15 cellular contexts compared by ENCODE assay signal in genomic region chr2:31675485-31675901, GRCh38.
DNase-seq lines count a peak whose midpoint lies in the region; ATAC-seq and TF ChIP-seq lines count a peak whose summit lies in the region.
"Had no signal": no experiment of that assay in that cellular context is flagged by ENCODE, and none has a peak within 500 bp of the region (broad histone marks: within the 10 kb centered on the region; RNA-seq: fewer than 3 reads in every experiment).

No MANE protein-coding gene starts in this region.

- H3K36me3 ChIP-seq in transverse colon: no peaks in the 10 kb centered on the region
- H3K36me3 ChIP-seq: thoracic aorta had no signal

- no peak overlapping the region for H3K27ac ChIP-seq in transverse colon
- H3K27ac ChIP-seq: thoracic aorta had no signal

- H3K27me3 ChIP-seq in transverse colon: no peaks in the 10 kb centered on the region

- TF ChIP-seq POLR2A in transverse colon (IDR thresholded peaks at IDR 0.05): no peak

- 41% methylated on average over 2 to 3 of the region's 3 CpGs for whole genome bisulfite sequencing in transverse colon (ENCODE audit: low coverage in 1 of 2), 2 donors

- DNase-seq in GM10248 (ENCODE audit: extremely low spot score): no peak
- peak; percentile 26 for DNase-seq in HuH-7 (ENCODE audit: low spot score)
- DNase-seq in WTC11 (ENCODE audit: low spot score): peak; percentile 57
- no peak for DNase-seq in mesothelial cell of epicardium (ENCODE audit: low spot score in 2 of 2, unreplicated experiment in 2 of 2)
- no peak for DNase-seq in transverse colon
- DNase-seq in HCEC 1CT: no peak
- no peak for DNase-seq in stimulated activated naive CD8-positive, alpha-beta T cell treated with anti-CD3 and anti-CD28 coated beads, Interleukin-15, Interleukin-2, amounts not matched to agents 100 U/mL and 50 U/mL, for 24 hours
- no peak for DNase-seq in C1 segment of cervical spinal cord (lab: John Stamatoyannopoulos, UW)
- DNase-seq: activated CD4-positive, alpha-beta T cell treated with anti-CD3 and anti-CD28 coated beads for 48 hours; CD8-positive, alpha-beta T cell; effector CD8-positive, alpha-beta T cell; NCI-H774 had no signal

- no peak overlapping the region for H3K4me3 ChIP-seq in transverse colon
- H3K4me3 ChIP-seq: smooth muscle cell, thoracic aorta had no signal

- POLR2A ChIA-PET in GM10248 (lab: Yijun Ruan, JAX) (no interaction called here), WTC11 (lab: Charles Lee) (no interaction called here)

- in situ Hi-C loops in transverse colon (cut with MboI; ENCODE audit: low pct_ligation_motif_present in 1 of 4, low pct_unique_long_range_greater_than_20kb in 1 of 4, low sequenced_read_pairs in 3 of 4): no loop called here

- no peaks in the 10 kb centered on the region for H3K36me3 Mint-ChIP-seq in WTC11
- no peaks in the 10 kb centered on the region for H3K36me3 Mint-ChIP-seq in mesothelial cell of epicardium
- H3K36me3 Mint-ChIP-seq: CD8-positive, alpha-beta T cell had no signal

- H3K4me3 Mint-ChIP-seq in WTC11 (no peak overlapping the region), mesothelial cell of epicardium (peak overlapping the region; percentile 16)
- H3K4me3 Mint-ChIP-seq: activated T-helper 1 cell treated with anti-CD3 and anti-CD28 coated beads, Interleukin-12 subunit alpha, Interleukin-12 subunit beta, Interleukin-2, Interleukin-4 antibody, amounts not matched to agents 30 ng/mL and 10 ng/mL and 1 ng/mL, durations not matched to agents 14 hours and 24 hours and 36 hours; CD8-positive, alpha-beta T cell had no signal

- H3K4me1 ChIP-seq in transverse colon: no peaks in the 10 kb centered on the region

- H3K9me3 Mint-ChIP-seq in WTC11: peaks cover 73% of the 10 kb centered on the region
- H3K9me3 Mint-ChIP-seq in mesothelial cell of epicardium: peaks cover 40% of the 10 kb centered on the region

- TF ChIP-seq CTCF in GM10248 (IDR thresholded peaks at IDR 0.05; ENCODE audit: control extremely low read depth, extremely low read depth, low read depth, missing control alignments) (peak; percentile 3), WTC11 (IDR thresholded peaks at IDR 0.05) (no peak), mesothelial cell of epicardium (IDR thresholded peaks at IDR 0.05; ENCODE audit: unreplicated experiment) (no peak), transverse colon (IDR thresholded peaks at IDR 0.05) (no peak)

- intact Hi-C loops in transverse colon (cut with DNase I; ENCODE audit: low total_unique reads): no loop called here

- peaks cover 11 to 13% of the 10 kb centered on the region in 2 donors for H3K9me3 ChIP-seq in transverse colon

- no peak overlapping the region for H3K27ac Mint-ChIP-seq in WTC11
- H3K27ac Mint-ChIP-seq in mesothelial cell of epicardium: no peak overlapping the region
- H3K27ac Mint-ChIP-seq: activated T-helper 1 cell treated with anti-CD3 and anti-CD28 coated beads, Interleukin-12 subunit alpha, Interleukin-12 subunit beta, Interleukin-2, Interleukin-4 antibody, amounts not matched to agents 30 ng/mL and 10 ng/mL and 1 ng/mL, durations not matched to agents 14 hours and 24 hours and 36 hours; CD8-positive, alpha-beta T cell had no signal

- peak; percentile 96 for ATAC-seq in WTC11
- no peak for ATAC-seq in stimulated activated naive CD8-positive, alpha-beta T cell treated with anti-CD3 and anti-CD28 coated beads, Interleukin-15, Interleukin-2, amounts not matched to agents 100 U/mL and 50 U/mL, for 24 hours
- ATAC-seq: CD8-positive, alpha-beta T cell had no signal

- no peak for TF ChIP-seq EP300 in transverse colon (IDR thresholded peaks at IDR 0.05; ENCODE audit: low read depth)

- peaks cover 7% of the 10 kb centered on the region for H3K4me1 Mint-ChIP-seq in WTC11
- H3K4me1 Mint-ChIP-seq in mesothelial cell of epicardium: peaks cover 2% of the 10 kb centered on the region

- H3K27me3 Mint-ChIP-seq in WTC11 (ENCODE audit: low read depth): peaks cover 6% of the 10 kb centered on the region; the same call in 1 of the 2 replicates
- H3K27me3 Mint-ChIP-seq in mesothelial cell of epicardium (ENCODE audit: low read depth): peaks cover 17% of the 10 kb centered on the region

- CTCF ChIA-PET in GM10248 (lab: Yijun Ruan, JAX) (interaction anchor here (0.9 kb wide), 1 partner anchor 12 kb away, joined by 3 read pairs; no protein-coding TSS in a partner anchor), WTC11 (lab: Charles Lee) (interaction anchor here (0.6 to 4.0 kb wide), 15 partner anchors 9 to 618 kb away, joined by 3 to 19 read pairs (median 4); partner anchors contain the start of gene SLC30A6)

TF ChIP-seq in WTC11, 78 proteins besides CTCF, POLR2A, EP300 and RAD21:
- no peak for TF ChIP-seq E2F4 (CRISPR knock-in tag; IDR thresholded peaks at IDR 0.05; ENCODE audit: borderline replicate concordance, low read depth)
- no peak for TF ChIP-seq ZNF263 (CRISPR knock-in tag; IDR thresholded peaks at IDR 0.05; ENCODE audit: low read depth)
- no peak for TF ChIP-seq MXD4 (CRISPR knock-in tag; IDR thresholded peaks at IDR 0.05; ENCODE audit: borderline replicate concordance)
- TF ChIP-seq TP53 (CRISPR knock-in tag; IDR thresholded peaks at IDR 0.05): no peak
- TF ChIP-seq ZNF416 (CRISPR knock-in tag; IDR thresholded peaks at IDR 0.05): no peak
- no peak for TF ChIP-seq CDX4 (CRISPR knock-in tag; IDR thresholded peaks at IDR 0.05; ENCODE audit: borderline replicate concordance)
- TF ChIP-seq JAZF1 (CRISPR knock-in tag; IDR thresholded peaks at IDR 0.05): no peak
- no peak for TF ChIP-seq ZMAT4 (CRISPR knock-in tag; IDR thresholded peaks at IDR 0.05)
- no peak for TF ChIP-seq CREM (CRISPR knock-in tag; IDR thresholded peaks at IDR 0.05)
- TF ChIP-seq KAT7 (CRISPR knock-in tag; IDR thresholded peaks at IDR 0.05; ENCODE audit: borderline replicate concordance): no peak
- TF ChIP-seq ELF4 (CRISPR knock-in tag; IDR thresholded peaks at IDR 0.05; ENCODE audit: low read depth): no peak
- TF ChIP-seq, protein P1, sequence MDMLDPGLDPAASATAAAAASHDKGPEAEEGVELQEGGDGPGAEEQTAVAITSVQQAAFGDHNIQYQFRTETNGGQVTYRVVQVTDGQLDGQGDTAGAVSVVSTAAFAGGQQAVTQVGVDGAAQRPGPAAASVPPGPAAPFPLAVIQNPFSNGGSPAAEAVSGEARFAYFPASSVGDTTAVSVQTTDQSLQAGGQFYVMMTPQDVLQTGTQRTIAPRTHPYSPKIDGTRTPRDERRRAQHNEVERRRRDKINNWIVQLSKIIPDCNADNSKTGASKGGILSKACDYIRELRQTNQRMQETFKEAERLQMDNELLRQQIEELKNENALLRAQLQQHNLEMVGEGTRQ (CRISPR knock-in tag; IDR thresholded peaks at IDR 0.05): no peak; the same call in 1 of the 2 replicates
- TF ChIP-seq NR1H2 (CRISPR knock-in tag; IDR thresholded peaks at IDR 0.05): no peak
- TF ChIP-seq, protein P2, sequence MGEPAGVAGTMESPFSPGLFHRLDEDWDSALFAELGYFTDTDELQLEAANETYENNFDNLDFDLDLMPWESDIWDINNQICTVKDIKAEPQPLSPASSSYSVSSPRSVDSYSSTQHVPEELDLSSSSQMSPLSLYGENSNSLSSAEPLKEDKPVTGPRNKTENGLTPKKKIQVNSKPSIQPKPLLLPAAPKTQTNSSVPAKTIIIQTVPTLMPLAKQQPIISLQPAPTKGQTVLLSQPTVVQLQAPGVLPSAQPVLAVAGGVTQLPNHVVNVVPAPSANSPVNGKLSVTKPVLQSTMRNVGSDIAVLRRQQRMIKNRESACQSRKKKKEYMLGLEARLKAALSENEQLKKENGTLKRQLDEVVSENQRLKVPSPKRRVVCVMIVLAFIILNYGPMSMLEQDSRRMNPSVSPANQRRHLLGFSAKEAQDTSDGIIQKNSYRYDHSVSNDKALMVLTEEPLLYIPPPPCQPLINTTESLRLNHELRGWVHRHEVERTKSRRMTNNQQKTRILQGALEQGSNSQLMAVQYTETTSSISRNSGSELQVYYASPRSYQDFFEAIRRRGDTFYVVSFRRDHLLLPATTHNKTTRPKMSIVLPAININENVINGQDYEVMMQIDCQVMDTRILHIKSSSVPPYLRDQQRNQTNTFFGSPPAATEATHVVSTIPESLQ (CRISPR knock-in tag; IDR thresholded peaks at IDR 0.05): no peak
TF ChIP-seq in WTC11: peak in this region for 0.

Comparison
In these comparisons a context has a peak if more than half of its experiments do, and no peak if none do; other contexts are left out.
1. DNase-seq: peak in HuH-7 (single experiment) and WTC11 (single experiment); none in GM10248 (single experiment), mesothelial cell of epicardium (0 of 2), transverse colon (single experiment), HCEC 1CT (single experiment), stimulated activated naive CD8-positive, alpha-beta T cell treated with anti-CD3 and anti-CD28 coated beads, Interleukin-15, Interleukin-2, amounts not matched to agents 100 U/mL and 50 U/mL, for 24 hours (single experiment) and C1 segment of cervical spinal cord (0 of 14).